14 cellular contexts compared by ENCODE assay signal in the genomic region with DNA sequence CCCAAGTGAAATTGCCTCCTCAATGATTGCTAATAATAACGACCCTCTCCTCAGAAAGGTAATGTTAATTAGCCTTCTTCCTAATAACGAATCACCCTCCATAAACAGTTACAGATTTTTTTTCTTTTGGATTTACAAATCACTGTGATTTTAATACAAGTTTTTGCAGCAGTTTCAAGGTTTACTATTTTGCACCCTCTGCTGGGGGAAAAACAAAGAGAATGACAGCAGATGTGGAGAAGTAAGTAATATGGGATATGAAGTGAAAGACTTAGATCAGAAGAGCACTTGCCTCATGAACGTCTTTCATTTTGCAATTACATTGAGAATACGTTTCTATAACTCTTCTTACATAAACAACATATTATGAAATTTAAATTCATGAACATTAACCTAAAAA. TPM values are rescaled to one million over a fixed set of nuclear protein-coding genes. Genes with fewer than 3 reads are reported as not detected.
DNase-seq lines count a peak whose midpoint lies in the region; ATAC-seq and TF ChIP-seq lines count a peak whose summit lies in the region.
"Had no signal": no experiment of that assay in that cellular context is flagged by ENCODE, and none has a peak within 500 bp of the region (broad histone marks: within the 10 kb centered on the region; RNA-seq: fewer than 3 reads in every experiment).

No MANE protein-coding gene starts in this region.

- no peaks in the 10 kb centered on the region for H3K36me3 Mint-ChIP-seq in type B pancreatic cell
- no peaks in the 10 kb centered on the region for H3K36me3 Mint-ChIP-seq in CD8-positive, alpha-beta memory T cell
- H3K36me3 Mint-ChIP-seq: stimulated activated naive B cell treated with anti-CD40 and anti-IgM and Interleukin-4, amounts not matched to agents 10 μg/mL and 1 μg/mL and 100 μg/mL, for 72 hours had no signal

- peak; percentile 30 for TF ChIP-seq CTCF in cardiac muscle cell (IDR thresholded peaks at IDR 0.05; ENCODE audit: low read depth, low read length)
- peak in 1 of 2 donors; percentile 53 for TF ChIP-seq CTCF in right atrium auricular region (IDR thresholded peaks at IDR 0.05)
- TF ChIP-seq CTCF in type B pancreatic cell (conservative IDR thresholded peaks at IDR 0.05), result peak; percentile 57

- H3K4me1 Mint-ChIP-seq in type B pancreatic cell (ENCODE audit: unreplicated experiment), result no peaks in the 10 kb centered on the region
- H3K4me1 Mint-ChIP-seq in CD8-positive, alpha-beta memory T cell, result no peaks in the 10 kb centered on the region
- H3K4me1 Mint-ChIP-seq: activated CD4-positive, alpha-beta T cell treated with anti-CD3 and anti-CD28 coated beads for 36 hours; stimulated activated naive B cell treated with anti-CD40 and anti-IgM and Interleukin-4, amounts not matched to agents 10 μg/mL and 1 μg/mL and 100 μg/mL, for 72 hours had no signal

- H3K27ac ChIP-seq in cardiac muscle cell (no peak overlapping the region), right atrium auricular region (no peak overlapping the region)
- H3K27ac ChIP-seq in CD8-positive, alpha-beta memory T cell (ENCODE audit: low read depth, low read length), result no peak overlapping the region
- H3K27ac ChIP-seq: BLaER1 had no signal

- no peaks in the 10 kb centered on the region for H3K27me3 Mint-ChIP-seq in type B pancreatic cell
- H3K27me3 Mint-ChIP-seq in CD8-positive, alpha-beta memory T cell, result no peaks in the 10 kb centered on the region
- H3K27me3 Mint-ChIP-seq: activated CD4-positive, alpha-beta T cell treated with anti-CD3 and anti-CD28 coated beads for 36 hours; natural killer cell treated with Interleukin-12 subunit alpha and Interleukin-12 subunit beta and Interleukin-15 and Interleukin-18, amount 100 ng/mL, for 72 hours; stimulated activated naive B cell treated with anti-CD40 and anti-IgM and Interleukin-4, amounts not matched to agents 10 μg/mL and 1 μg/mL and 100 μg/mL, for 72 hours had no signal

- ATAC-seq in HG03378 (IDR thresholded peaks at IDR 0.05; ENCODE audit: unreplicated experiment) (no peak), GM19467 (IDR thresholded peaks at IDR 0.05; ENCODE audit: unreplicated experiment) (no peak)
- ATAC-seq: activated CD4-positive, alpha-beta T cell treated with anti-CD3 and anti-CD28 coated beads for 36 hours; natural killer cell treated with Interleukin-12 subunit alpha and Interleukin-12 subunit beta and Interleukin-15 and Interleukin-18, amount 100 ng/mL, for 72 hours; stimulated activated naive B cell treated with anti-CD40 and anti-IgM and Interleukin-4, amounts not matched to agents 10 μg/mL and 1 μg/mL and 100 μg/mL, for 72 hours had no signal

- H3K4me1 ChIP-seq in cardiac muscle cell (ENCODE audit: low read depth) (no peaks in the 10 kb centered on the region), right atrium auricular region (no peaks in the 10 kb centered on the region)
- H3K4me1 ChIP-seq in CD8-positive, alpha-beta memory T cell (ENCODE audit: insufficient read depth, low read length), result no peaks in the 10 kb centered on the region
- H3K4me1 ChIP-seq: BLaER1 had no signal

- CTCF ChIA-PET in CD8-positive, alpha-beta memory T cell (lab: Charles Lee), result no interaction called here

- H3K4me3 ChIP-seq in cardiac muscle cell (no peak overlapping the region), right atrium auricular region (no peak overlapping the region)
- H3K4me3 ChIP-seq in CD8-positive, alpha-beta memory T cell (ENCODE audit: low read length), result no peak overlapping the region
- H3K4me3 ChIP-seq: BLaER1 had no signal

- DNase-seq in cardiac muscle cell (ENCODE audit: low read depth in 1 of 2, low spot score in 1 of 2) (peak in 1 of 2 donors; percentile 55), right atrium auricular region (ENCODE audit: low spot score) (no peak), astrocyte of the hippocampus (ENCODE audit: low read depth, low spot score) (peak; percentile 43), inferior parietal cortex (ENCODE audit: extremely low spot score) (peak; percentile 60), type B pancreatic cell (ENCODE audit: extremely low spot score, unreplicated experiment) (no peak)
- no peak for DNase-seq in CD8-positive, alpha-beta memory T cell
- DNase-seq: activated CD4-positive, alpha-beta T cell treated with anti-CD3 and anti-CD28 coated beads for 36 hours; activated naive CD4-positive, alpha-beta T cell treated with anti-CD3 and anti-CD28 coated beads for 36 hours; NCI-H2171; stimulated activated naive B cell treated with anti-CD40 and anti-IgM and Interleukin-4, amounts not matched to agents 10 μg/mL and 1 μg/mL and 100 μg/mL, for 72 hours had no signal

- no peaks in the 10 kb centered on the region for H3K9me3 Mint-ChIP-seq in type B pancreatic cell
- H3K9me3 Mint-ChIP-seq in CD8-positive, alpha-beta memory T cell, result peaks cover 2 to 17% (median 4%) of the 10 kb centered on the region in 5 donors
- H3K9me3 Mint-ChIP-seq: stimulated activated naive B cell treated with anti-CD40 and anti-IgM and Interleukin-4, amounts not matched to agents 10 μg/mL and 1 μg/mL and 100 μg/mL, for 72 hours had no signal

- no peaks in the 10 kb centered on the region for H3K9me3 ChIP-seq in cardiac muscle cell (ENCODE audit: low read depth)
- H3K9me3 ChIP-seq in right atrium auricular region, result peaks cover 0 to 4% of the 10 kb centered on the region in 2 donors
- no peaks in the 10 kb centered on the region for H3K9me3 ChIP-seq in CD8-positive, alpha-beta memory T cell (ENCODE audit: low read length)
- H3K9me3 ChIP-seq: BLaER1 had no signal

- no peaks in the 10 kb centered on the region for H3K27me3 ChIP-seq in cardiac muscle cell
- no peaks in the 10 kb centered on the region for H3K27me3 ChIP-seq in right atrium auricular region
- H3K27me3 ChIP-seq in CD8-positive, alpha-beta memory T cell (ENCODE audit: insufficient read depth, low read length, poor library complexity, severe bottlenecking), result no peaks in the 10 kb centered on the region
- H3K27me3 ChIP-seq: BLaER1 had no signal

- H3K36me3 ChIP-seq in cardiac muscle cell, result no peaks in the 10 kb centered on the region
- no peaks in the 10 kb centered on the region for H3K36me3 ChIP-seq in right atrium auricular region
- no peaks in the 10 kb centered on the region for H3K36me3 ChIP-seq in CD8-positive, alpha-beta memory T cell (ENCODE audit: insufficient read depth, low read length)
- H3K36me3 ChIP-seq: BLaER1 had no signal

- POLR2A ChIA-PET in CD8-positive, alpha-beta memory T cell (lab: Charles Lee), result no interaction called here

- no peak overlapping the region for H3K4me3 Mint-ChIP-seq in type B pancreatic cell
- no peak overlapping the region for H3K4me3 Mint-ChIP-seq in CD8-positive, alpha-beta memory T cell
- H3K4me3 Mint-ChIP-seq: activated CD4-positive, alpha-beta T cell treated with anti-CD3 and anti-CD28 coated beads for 36 hours; activated naive CD4-positive, alpha-beta T cell treated with anti-CD3 and anti-CD28 coated beads for 36 hours; natural killer cell treated with Interleukin-12 subunit alpha and Interleukin-12 subunit beta and Interleukin-15 and Interleukin-18, amount 100 ng/mL, for 72 hours; stimulated activated naive B cell treated with anti-CD40 and anti-IgM and Interleukin-4, amounts not matched to agents 10 μg/mL and 1 μg/mL and 100 μg/mL, for 72 hours had no signal

- H3K27ac Mint-ChIP-seq in type B pancreatic cell, result no peak overlapping the region
- H3K27ac Mint-ChIP-seq in CD8-positive, alpha-beta memory T cell, result no peak overlapping the region
- H3K27ac Mint-ChIP-seq: activated CD4-positive, alpha-beta T cell treated with anti-CD3 and anti-CD28 coated beads for 36 hours; activated naive CD4-positive, alpha-beta T cell treated with anti-CD3 and anti-CD28 coated beads for 36 hours; natural killer cell treated with Interleukin-12 subunit alpha and Interleukin-12 subunit beta and Interleukin-15 and Interleukin-18, amount 100 ng/mL, for 72 hours; stimulated activated naive B cell treated with anti-CD40 and anti-IgM and Interleukin-4, amounts not matched to agents 10 μg/mL and 1 μg/mL and 100 μg/mL, for 72 hours had no signal

RNA-seq across cellular contexts. Expression of a gene that starts 16.1 kb away (rescaled TPM):
- total RNA-seq in cardiac muscle cell (0.09 and 0.18 TPM in 2 replicates), right atrium auricular region (1 to 10 TPM; 2.5 to 3.5 TPM), type B pancreatic cell (ENCODE audit: low replicate concordance) (1.1 and 7.7 TPM in 2 replicates)
- polyA plus RNA-seq in cardiac muscle cell, result 0.39 and 0.50 TPM in 2 replicates
- total RNA-seq in CD8-positive, alpha-beta memory T cell, result not detected
- not detected for polyA plus RNA-seq in CD8-positive, alpha-beta memory T cell
- total RNA-seq: activated CD4-positive, alpha-beta T cell treated with anti-CD3 and anti-CD28 coated beads for 36 hours; activated naive CD4-positive, alpha-beta T cell treated with anti-CD3 and anti-CD28 coated beads for 36 hours; natural killer cell treated with Interleukin-12 subunit alpha and Interleukin-12 subunit beta and Interleukin-15 and Interleukin-18, amount 100 ng/mL, for 72 hours had no signal

Comparison
In these comparisons a context has a peak if more than half of its experiments do, and no peak if none do; other contexts are left out.
1. DNase-seq: peak in astrocyte of the hippocampus (single experiment) and inferior parietal cortex (single experiment); none in right atrium auricular region (single experiment), type B pancreatic cell (single experiment) and CD8-positive, alpha-beta memory T cell (0 of 5).